Comparison of ENCODE assay signal across 25 cellular contexts in genomic region chr15:87115795-87116194, GRCh38.
"Had no signal": no experiment of that assay in that cellular context is flagged by ENCODE, and none has a peak within 500 bp of the region (broad histone marks: within the 10 kb centered on the region; RNA-seq: fewer than 3 reads in every experiment).

No MANE protein-coding gene starts in this region.

- H3K9me3 ChIP-seq: esophagus squamous epithelium, gastrocnemius medialis, heart right ventricle, lower lobe of right lung had no signal

- H3K4me3 ChIP-seq: esophagus squamous epithelium, gastrocnemius medialis, heart right ventricle, left lung, lower lobe of right lung had no signal

- H3K4me1 ChIP-seq: esophagus squamous epithelium, gastrocnemius medialis, left lung, lower lobe of right lung had no signal

- FAIRE-seq: colon, endometrium, islet of Langerhans, keratinocyte had no signal

- H3K27ac ChIP-seq: epithelial cell of prostate, esophagus squamous epithelium, gastrocnemius medialis, heart right ventricle, left lung, lower lobe of right lung had no signal

- H3K27me3 ChIP-seq: esophagus squamous epithelium, gastrocnemius medialis, heart right ventricle, left lung had no signal

- ATAC-seq: effector memory CD8-positive, alpha-beta T cell; esophagus mucosa; gastrocnemius medialis; heart right ventricle; left cardiac atrium; left lung; left ventricle myocardium superior; lower lobe of right lung had no signal

- H3K36me3 ChIP-seq: esophagus squamous epithelium, gastrocnemius medialis, heart right ventricle, left lung, lower lobe of right lung had no signal

- DNase-seq: cortex of kidney; effector CD8-positive, alpha-beta T cell; effector memory CD8-positive, alpha-beta T cell; endodermal cell; erythroblast; esophagus squamous epithelium; foreskin fibroblast; foreskin melanocyte; gastrocnemius medialis; glutamatergic neuron; head of caudate nucleus; heart right ventricle; hippocampal formation; left cardiac atrium; left lung; left ventricle myocardium superior; lower lobe of right lung; mesendoderm; midbrain had no signal
